ENCODE assay signal across 8 cellular contexts in genomic region chr20:36050436-36051317, GRCh38.
DNase-seq lines count a peak whose midpoint lies in the region; ATAC-seq and TF ChIP-seq lines count a peak whose summit lies in the region.

No MANE protein-coding gene starts in this region.

- peak; percentile 90 for ATAC-seq in GM19328 (IDR thresholded peaks at IDR 0.05; ENCODE audit: unreplicated experiment)
- ATAC-seq in HG03521 (IDR thresholded peaks at IDR 0.05; ENCODE audit: unreplicated experiment): peak; percentile 88
- peak; percentile 99 for ATAC-seq in right lobe of liver

- peak overlapping the region; percentile 75 for H3K4me2 ChIP-seq in BLaER1

- intact Hi-C loops in right lobe of liver (cut with DNase I): no loop called here

- H3K27me3 ChIP-seq in BLaER1: no peaks in the 10 kb centered on the region
- H3K27me3 ChIP-seq in right lobe of liver: no peaks in the 10 kb centered on the region

- H3K27ac ChIP-seq in BLaER1 (peak overlapping the region; percentile 99), right lobe of liver (peak overlapping the region; percentile 98 to 99 (median 99))

- TF ChIP-seq POLR2A in right lobe of liver (IDR thresholded peaks at IDR 0.05): peak; percentile 98

- H3K9me3 ChIP-seq in BLaER1 (no peaks in the 10 kb centered on the region), right lobe of liver (no peaks in the 10 kb centered on the region)

- peak overlapping the region; percentile 99 for H3K9ac ChIP-seq in BLaER1

- H4K20me1 ChIP-seq in BLaER1: peaks cover 48% of the 10 kb centered on the region

- peak overlapping the region; percentile 91 for H3K4me3 ChIP-seq in BLaER1
- peak overlapping the region; percentile 90 to 98 (median 98) for H3K4me3 ChIP-seq in right lobe of liver

- TF ChIP-seq CTCF in right lobe of liver (IDR thresholded peaks at IDR 0.05): no peak

- peaks cover 8% of the 10 kb centered on the region for H3K36me3 ChIP-seq in BLaER1
- no peaks in the 10 kb centered on the region for H3K36me3 ChIP-seq in right lobe of liver

- peaks cover 36% of the 10 kb centered on the region for H3K4me1 ChIP-seq in BLaER1
- peaks cover 0 to 21% (median 9%) of the 10 kb centered on the region in 4 donors for H3K4me1 ChIP-seq in right lobe of liver

- under 1% methylated on average over 14 of the region's 75 CpGs for WGBS in right lobe of liver (ENCODE audit: insufficient coverage, low coverage, low lambda C conversion rate, missing lambda C conversion rate)

- peak; percentile 97 for DNase-seq in NCI-H69 (lab: John Stamatoyannopoulos, UW)
- peak; percentile 89 to 90 for DNase-seq in activated CD4-positive, alpha-beta T cell treated with anti-CD3 and anti-CD28 coated beads, Interleukin-2, amount 50 U/mL, for 4 hours
- peak; percentile 64 to 82 for DNase-seq in dermis microvascular lymphatic vessel endothelial cell (ENCODE audit: low read depth in 2 of 2)
- DNase-seq in right lobe of liver: peak; percentile 93 to 95 (median 94)
- peak; percentile 93 for DNase-seq in stimulated activated CD4-positive, alpha-beta T cell treated with anti-CD3 and anti-CD28 coated beads, Interleukin-4, amount 100 ng/mL, for 1 hour

Comparison
In these comparisons a context has a peak if more than half of its experiments do, and no peak if none do; other contexts are left out.
1. Peak in every context shown above with its lines: DNase-seq, ATAC-seq, H3K4me3 ChIP-seq and H3K27ac ChIP-seq.